ENCODE assay signal across 20 cellular contexts in genomic region chr14:61335049-61335448, GRCh38. TPM values are rescaled to one million over a fixed set of nuclear protein-coding genes. Genes with fewer than 3 reads are reported as not detected.
DNase-seq lines count a peak whose midpoint lies in the region; ATAC-seq and TF ChIP-seq lines count a peak whose summit lies in the region.
"Had no signal": no experiment of that assay in that cellular context is flagged by ENCODE, and none has a peak within 500 bp of the region (broad histone marks: within the 10 kb centered on the region; RNA-seq: fewer than 3 reads in every experiment).

No MANE protein-coding gene starts in this region.

- peaks cover 95% of the 10 kb centered on the region for H3K79me2 ChIP-seq in Loucy (ENCODE audit: insufficient read depth, low read length)

- peaks cover 86% of the 10 kb centered on the region for H4K20me1 ChIP-seq in Loucy (ENCODE audit: insufficient read depth, low read length, poor library complexity, severe bottlenecking)

- H3K9me3 ChIP-seq in Loucy (ENCODE audit: insufficient read depth, low read depth, low read length) (no peaks in the 10 kb centered on the region), spleen (no peaks in the 10 kb centered on the region)
- H3K9me3 ChIP-seq: BE2C, tibial nerve had no signal

- H3K36me3 ChIP-seq in Loucy (ENCODE audit: insufficient read depth, low read length), result no peaks in the 10 kb centered on the region; the same call in 1 of the 2 replicates
- H3K36me3 ChIP-seq in spleen, result no peaks in the 10 kb centered on the region
- H3K36me3 ChIP-seq: BE2C, tibial nerve had no signal

- H3K36me3 Mint-ChIP-seq in activated CD4-positive, alpha-beta T cell treated with anti-CD3 and anti-CD28 coated beads, Interleukin-2, amount 10 ng/mL, durations not matched to agents 7 days and 5 days (ENCODE audit: low read depth), result peaks cover 61% of the 10 kb centered on the region
- H3K36me3 Mint-ChIP-seq in activated naive CD8-positive, alpha-beta T cell treated with anti-CD3 and anti-CD28 coated beads, Interleukin-2, amount 10 ng/mL, durations not matched to agents 7 days and 5 days, result peaks cover 39% of the 10 kb centered on the region

- H3K4me3 ChIP-seq in Loucy (ENCODE audit: low read length, poor library complexity, severe bottlenecking) (no peak overlapping the region), spleen (no peak overlapping the region)
- H3K4me3 ChIP-seq: tibial nerve had no signal

- CTCF ChIA-PET in activated CD4-positive, alpha-beta T cell treated with anti-CD3 and anti-CD28 coated beads, Interleukin-2, amount 10 ng/mL, durations not matched to agents 7 days and 5 days (lab: Charles Lee), result interaction anchor here (1.0 to 2.8 kb wide), 5 partner anchors 9 to 255 kb away, joined by 3 to 8 read pairs (median 4); partner anchors contain the start of gene PRKCH

- no peak for DNase-seq in activated CD4-positive, alpha-beta T cell treated with anti-CD3 and anti-CD28 coated beads, Interleukin-2, amount 10 ng/mL, durations not matched to agents 7 days and 5 days
- no peak for DNase-seq in activated CD4-positive, alpha-beta T cell treated with anti-CD3 and anti-CD28 coated beads, Interleukin-2, amount 50 U/mL, for 4 hours
- DNase-seq in activated naive CD8-positive, alpha-beta T cell treated with anti-CD3 and anti-CD28 coated beads, Interleukin-2, amount 10 ng/mL, durations not matched to agents 7 days and 5 days, result no peak
- DNase-seq in spleen (no peak), SHP77 (lab: John Stamatoyannopoulos, UW) (no peak)
- no peak for DNase-seq in stimulated activated CD4-positive, alpha-beta T cell treated with anti-CD3 and anti-CD28 coated beads, Interleukin-2, amount 100 ng/mL, for 48 hours
- DNase-seq: BE2C, GOT3, head of caudate nucleus, NCI-H1092 treated with DMSO at 0.1 percent for 48 hours, NCI-H2107, NCI-H510A treated with DMSO at 0.1 percent for 48 hours, nucleus accumbens, retina, SW 1271 had no signal

- no peak for TF ChIP-seq POLR2A in spleen (IDR thresholded peaks at IDR 0.05)

- no peak for ATAC-seq in activated naive CD8-positive, alpha-beta T cell treated with anti-CD3 and anti-CD28 coated beads, Interleukin-2, amount 10 ng/mL, durations not matched to agents 7 days and 5 days (ENCODE audit: low read depth)
- ATAC-seq in GM21723 (IDR thresholded peaks at IDR 0.05; ENCODE audit: unreplicated experiment), result no peak

- H3K27me3 ChIP-seq in Loucy (ENCODE audit: insufficient read depth, low read length, poor library complexity, severe bottlenecking) (no peaks in the 10 kb centered on the region), spleen (replicated peaks in 1 of 7) (no peaks in the 10 kb centered on the region)
- H3K27me3 ChIP-seq: tibial nerve had no signal

- peak overlapping the region; percentile 27 to 92 (median 82) for H3K27ac ChIP-seq in spleen
- H3K27ac ChIP-seq: KMS-11 had no signal

- H3K27ac Mint-ChIP-seq in activated CD4-positive, alpha-beta T cell treated with anti-CD3 and anti-CD28 coated beads, Interleukin-2, amount 10 ng/mL, durations not matched to agents 7 days and 5 days, result peak overlapping the region; percentile 92
- H3K27ac Mint-ChIP-seq in activated naive CD8-positive, alpha-beta T cell treated with anti-CD3 and anti-CD28 coated beads, Interleukin-2, amount 10 ng/mL, durations not matched to agents 7 days and 5 days, result peak overlapping the region; percentile 95

- TF ChIP-seq CTCF in Loucy (conservative IDR thresholded peaks at IDR 0.05; ENCODE audit: low read length) (no peak), spleen (IDR thresholded peaks at IDR 0.05 in 8 of 11, conservative IDR thresholded peaks at IDR 0.05 in 3 of 11) (no peak)

- peaks cover 79% of the 10 kb centered on the region for H3K4me1 ChIP-seq in Loucy (ENCODE audit: insufficient read depth, low read length, poor library complexity, severe bottlenecking)
- H3K4me1 ChIP-seq in spleen, result peaks cover 24 to 98% (median 50%) of the 10 kb centered on the region in 6 donors
- H3K4me1 ChIP-seq: BE2C, tibial nerve had no signal

- H3K9ac ChIP-seq in Loucy (ENCODE audit: low read depth, low read length, poor library complexity, severe bottlenecking), result no peak overlapping the region
- H3K9ac ChIP-seq: KMS-11 had no signal

- intact Hi-C loops in spleen (cut with DNase I; ENCODE audit: low total_unique reads), result no loop called here

- H2AFZ ChIP-seq in Loucy (ENCODE audit: low read length), result no peak overlapping the region

- POLR2A ChIA-PET in activated CD4-positive, alpha-beta T cell treated with anti-CD3 and anti-CD28 coated beads, Interleukin-2, amount 10 ng/mL, durations not matched to agents 7 days and 5 days (lab: Charles Lee), result interaction anchor here (0.6 to 0.8 kb wide), 2 partner anchors 139 to 364 kb away, joined by 5 to 8 read pairs; no protein-coding TSS in a partner anchor
- POLR2A ChIA-PET in activated naive CD8-positive, alpha-beta T cell treated with anti-CD3 and anti-CD28 coated beads, Interleukin-2, amount 10 ng/mL, durations not matched to agents 7 days and 5 days (lab: Charles Lee), result interaction anchor here (0.7 to 10.4 kb wide), 12 partner anchors 10 to 414 kb away, joined by 3 to 188 read pairs (median 6); partner anchors contain the start of gene PRKCH

- H3K9me3 Mint-ChIP-seq in activated CD4-positive, alpha-beta T cell treated with anti-CD3 and anti-CD28 coated beads, Interleukin-2, amount 10 ng/mL, durations not matched to agents 7 days and 5 days, result no peaks in the 10 kb centered on the region
- no peaks in the 10 kb centered on the region for H3K9me3 Mint-ChIP-seq in activated naive CD8-positive, alpha-beta T cell treated with anti-CD3 and anti-CD28 coated beads, Interleukin-2, amount 10 ng/mL, durations not matched to agents 7 days and 5 days

- no peaks in the 10 kb centered on the region for H3K27me3 Mint-ChIP-seq in activated CD4-positive, alpha-beta T cell treated with anti-CD3 and anti-CD28 coated beads, Interleukin-2, amount 10 ng/mL, durations not matched to agents 7 days and 5 days
- H3K27me3 Mint-ChIP-seq in activated naive CD8-positive, alpha-beta T cell treated with anti-CD3 and anti-CD28 coated beads, Interleukin-2, amount 10 ng/mL, durations not matched to agents 7 days and 5 days, result no peaks in the 10 kb centered on the region

- H3K9me2 ChIP-seq in Loucy (replicated peaks; ENCODE audit: low read depth, low read length), result no peaks in the 10 kb centered on the region

- peak overlapping the region; percentile 26 for H3K4me2 ChIP-seq in Loucy (ENCODE audit: low read depth, low read length, poor library complexity, severe bottlenecking)
- H3K4me2 ChIP-seq: KMS-11 had no signal

- peak overlapping the region; percentile 70 for H3K4me3 Mint-ChIP-seq in activated CD4-positive, alpha-beta T cell treated with anti-CD3 and anti-CD28 coated beads, Interleukin-2, amount 10 ng/mL, durations not matched to agents 7 days and 5 days
- peak overlapping the region; percentile 83 for H3K4me3 Mint-ChIP-seq in activated naive CD8-positive, alpha-beta T cell treated with anti-CD3 and anti-CD28 coated beads, Interleukin-2, amount 10 ng/mL, durations not matched to agents 7 days and 5 days

- H3K4me1 Mint-ChIP-seq in activated CD4-positive, alpha-beta T cell treated with anti-CD3 and anti-CD28 coated beads, Interleukin-2, amount 10 ng/mL, durations not matched to agents 7 days and 5 days, result peaks cover 83% of the 10 kb centered on the region
- H3K4me1 Mint-ChIP-seq in activated naive CD8-positive, alpha-beta T cell treated with anti-CD3 and anti-CD28 coated beads, Interleukin-2, amount 10 ng/mL, durations not matched to agents 7 days and 5 days, result peaks cover 75% of the 10 kb centered on the region

- WGBS in spleen, 5 donors, result 52 to 63% (median 55%) methylated on average over 3 of the region's 3 CpGs

- H3F3A ChIP-seq in Loucy (ENCODE audit: low read depth), result no peaks in the 10 kb centered on the region

RNA-seq across cellular contexts. Expression of gene PRKCH, which starts 13.7 kb away (rescaled TPM):
- 100 to 1,000 TPM; 244 to 293 TPM for total RNA-seq in activated CD4-positive, alpha-beta T cell treated with anti-CD3 and anti-CD28 coated beads, Interleukin-2, amount 10 ng/mL, durations not matched to agents 7 days and 5 days
- 100 to 1,000 TPM; 318 TPM for total RNA-seq in activated naive CD8-positive, alpha-beta T cell treated with anti-CD3 and anti-CD28 coated beads, Interleukin-2, amount 10 ng/mL, durations not matched to agents 7 days and 5 days
- 100 to 1,000 TPM in 6 of 7 donors, 10 to 100 TPM in 1; 90.6 to 184 (median 110) TPM for total RNA-seq in spleen
- polyA plus RNA-seq in spleen, result 10 to 100 TPM; 10.0 to 18.0 (median 12.3) TPM

RNA-seq across cellular contexts. Expression of gene TMEM30B, which starts 53.9 kb away (rescaled TPM):
- total RNA-seq in activated CD4-positive, alpha-beta T cell treated with anti-CD3 and anti-CD28 coated beads, Interleukin-2, amount 10 ng/mL, durations not matched to agents 7 days and 5 days, result under 1 TPM; 0.30 to 0.42 TPM
- total RNA-seq in activated naive CD8-positive, alpha-beta T cell treated with anti-CD3 and anti-CD28 coated beads, Interleukin-2, amount 10 ng/mL, durations not matched to agents 7 days and 5 days, result 1 to 10 TPM; 1.4 to 1.6 TPM
- 1 to 10 TPM in 1 of 7 donors, under 1 TPM in 6; 0.46 to 1.0 (median 0.77) TPM for total RNA-seq in spleen
- under 1 TPM; 0.17 to 0.38 (median 0.36) TPM for polyA plus RNA-seq in spleen
- total RNA-seq: A172 had no signal
